In genomic region chr6:167677422-167677789, GRCh38 we compare ENCODE assay signal across 20 cellular contexts.
DNase-seq lines count a peak whose midpoint lies in the region; ATAC-seq and TF ChIP-seq lines count a peak whose summit lies in the region.
"Had no signal": no experiment of that assay in that cellular context is flagged by ENCODE, and none has a peak within 500 bp of the region (broad histone marks: within the 10 kb centered on the region; RNA-seq: fewer than 3 reads in every experiment).

No MANE protein-coding gene starts in this region.

- peak overlapping the region; percentile 41 for H4K91ac ChIP-seq in trophoblast cell (ENCODE audit: low read depth, low read length)

- TF ChIP-seq POLR2A in right lobe of liver (IDR thresholded peaks at IDR 0.05) = no peak
- no peak for TF ChIP-seq POLR2A in gastrocnemius medialis (IDR thresholded peaks at IDR 0.05)

- no peak overlapping the region for H3K18ac ChIP-seq in trophoblast cell (ENCODE audit: low read length)

- H3K23ac ChIP-seq in trophoblast cell (ENCODE audit: low read length) = no peak overlapping the region

- peaks cover 4% of the 10 kb centered on the region for H3K79me1 ChIP-seq in trophoblast cell (ENCODE audit: low read length)

- H3K9ac ChIP-seq in ES-I3 (ENCODE audit: low read depth, low read length) (peak overlapping the region; percentile 60; the same call in 1 of the 2 replicates), trophoblast cell (ENCODE audit: low read length) (no peak overlapping the region)

- H3K9me3 ChIP-seq in ES-I3 (ENCODE audit: control insufficient read depth, insufficient read depth, low read length) = no peaks in the 10 kb centered on the region
- no peaks in the 10 kb centered on the region for H3K9me3 ChIP-seq in ectodermal cell (ENCODE audit: control insufficient read depth, low read length)
- H3K9me3 ChIP-seq in right lobe of liver = no peaks in the 10 kb centered on the region
- no peaks in the 10 kb centered on the region for H3K9me3 ChIP-seq in trophoblast cell (ENCODE audit: insufficient read depth, low read depth, low read length)
- no peaks in the 10 kb centered on the region for H3K9me3 ChIP-seq in gastrocnemius medialis

- no peak overlapping the region for H3K4me3 ChIP-seq in ectodermal cell (ENCODE audit: insufficient read depth, low read depth, low read length)
- no peak overlapping the region for H3K4me3 ChIP-seq in right lobe of liver
- no peak overlapping the region for H3K4me3 ChIP-seq in trophoblast cell (ENCODE audit: low read depth, low read length)
- no peak overlapping the region for H3K4me3 ChIP-seq in gastrocnemius medialis
- H3K4me3 ChIP-seq: left lung had no signal

- H3K27ac ChIP-seq in ectodermal cell (ENCODE audit: insufficient read depth, low read depth, low read length, poor library complexity, severe bottlenecking) (peak overlapping the region; percentile 62), right lobe of liver (peak overlapping the region in 2 of 3 donors; percentile 60 to 65), trophoblast cell (ENCODE audit: low read depth, low read length) (no peak overlapping the region), gastrocnemius medialis (no peak overlapping the region)
- H3K27ac ChIP-seq: WERI-Rb-1 had no signal

- peak overlapping the region; percentile 35 for H2AK5ac ChIP-seq in trophoblast cell (ENCODE audit: low read length)

- no peak overlapping the region for H3K14ac ChIP-seq in trophoblast cell (ENCODE audit: low read length)

- intact Hi-C loops in right lobe of liver (cut with DNase I) (no loop called here), gastrocnemius medialis (cut with DNase I; ENCODE audit: low total_unique reads) (no loop called here)

- H2BK12ac ChIP-seq in trophoblast cell (ENCODE audit: low read length) = peak overlapping the region; percentile 25

- no peak overlapping the region for H2BK5ac ChIP-seq in trophoblast cell (ENCODE audit: low read depth, low read length, poor library complexity)

- WGBS in ectodermal cell, 2 experiments = 59% methylated on average over 9 of the region's 9 CpGs
- 86% methylated on average over 8 of the region's 9 CpGs for WGBS in right lobe of liver (ENCODE audit: insufficient coverage, low coverage, low lambda C conversion rate, missing lambda C conversion rate)
- WGBS in trophoblast cell (ENCODE audit: extremely low coverage, insufficient coverage, insufficient read length) = no CpG with 5 or more reads among the region's 9 CpGs

- ATAC-seq in right lobe of liver (no peak), GM21786 (IDR thresholded peaks at IDR 0.05; ENCODE audit: unreplicated experiment) (no peak), gastrocnemius medialis (no peak)
- ATAC-seq: activated T-cell treated with anti-CD3 and anti-CD28 coated beads, Interleukin-2, amount 50 U/mL, for 72 hours; SK-N-SH treated with all-trans-retinoic acid at 6 μM for 48 hours; stimulated activated naive B cell treated with anti-CD40 and anti-IgM and Interleukin-4, amounts not matched to agents 10 μg/mL and 1 μg/mL and 100 μg/mL, for 72 hours had no signal

- H4K8ac ChIP-seq in trophoblast cell (ENCODE audit: low read depth, low read length) = no peak overlapping the region

- in situ Hi-C loops in gastrocnemius medialis (cut with MboI; ENCODE audit: low sequenced_read_pairs in 4 of 4) = no loop called here

- TF ChIP-seq CTCF in right lobe of liver (IDR thresholded peaks at IDR 0.05) (no peak), gastrocnemius medialis (IDR thresholded peaks at IDR 0.05 in 4 of 5, conservative IDR thresholded peaks at IDR 0.05 in 1 of 5) (no peak)

- no peak overlapping the region for H2BK120ac ChIP-seq in trophoblast cell (ENCODE audit: insufficient read depth, low read length, poor library complexity)

- H3K4me2 ChIP-seq in trophoblast cell (ENCODE audit: low read length) = no peak overlapping the region

- no peak overlapping the region for H2AFZ ChIP-seq in trophoblast cell (ENCODE audit: insufficient read depth, low read length, poor library complexity)

- peaks cover 15% of the 10 kb centered on the region for H3K4me1 ChIP-seq in ES-I3 (ENCODE audit: insufficient read depth, low read length)
- H3K4me1 ChIP-seq in ectodermal cell (ENCODE audit: control insufficient read depth, insufficient read depth, low read length) = peaks cover 28% of the 10 kb centered on the region
- peaks cover 0 to 38% (median 17%) of the 10 kb centered on the region in 4 donors for H3K4me1 ChIP-seq in right lobe of liver
- peaks cover 38 to 41% of the 10 kb centered on the region in 2 experiments for H3K4me1 ChIP-seq in trophoblast cell (ENCODE audit: control insufficient read depth in 1 of 2, insufficient read depth in 2 of 2, low read length in 2 of 2)
- peaks cover 9 to 22% of the 10 kb centered on the region in 2 donors for H3K4me1 ChIP-seq in gastrocnemius medialis

- H3K27me3 ChIP-seq in ectodermal cell (ENCODE audit: control insufficient read depth, insufficient read depth, low read length, poor library complexity, severe bottlenecking) (no peaks in the 10 kb centered on the region), right lobe of liver (no peaks in the 10 kb centered on the region), trophoblast cell (ENCODE audit: insufficient read depth, low read length) (no peaks in the 10 kb centered on the region), gastrocnemius medialis (no peaks in the 10 kb centered on the region)

- H4K12ac ChIP-seq in trophoblast cell (ENCODE audit: low read depth, low read length) = no peak overlapping the region

- no peak overlapping the region for H3K4ac ChIP-seq in trophoblast cell (ENCODE audit: low read depth, low read length)

- DNase-seq in right lobe of liver = no peak
- no peak for DNase-seq in trophoblast cell
- no peak for DNase-seq in gastrocnemius medialis
- DNase-seq in NCI-H82 (lab: John Stamatoyannopoulos, UW) = no peak
- DNase-seq: activated CD4-positive, alpha-beta T cell treated with anti-CD3 and anti-CD28 coated beads, Interleukin-2, amount 10 ng/mL, durations not matched to agents 7 days and 5 days; activated naive CD4-positive, alpha-beta T cell treated with Interleukin-2 at 50 U/mL for 16 hours; activated T-cell treated with anti-CD3 and anti-CD28 coated beads, Interleukin-2, amount 50 U/mL, for 72 hours; CD4-positive, alpha-beta memory T cell; DMS 273 treated with DMSO at 0.1 percent for 48 hours; left lung; NCI-H1048; NCI-H187 treated with DMSO at 0.1 percent for 48 hours; stimulated activated CD4-positive, alpha-beta T cell treated with anti-CD3 and anti-CD28 coated beads, Interleukin-12 subunit alpha, Interleukin-12 subunit beta, amount 100 ng/mL, for 4 hours; stimulated activated CD4-positive, alpha-beta T cell treated with anti-CD3 and anti-CD28 coated beads, Interleukin-4, amount 100 ng/mL, for 24 hours; stimulated activated naive B cell treated with anti-CD40 and anti-IgM and Interleukin-4, amounts not matched to agents 10 μg/mL and 1 μg/mL and 100 μg/mL, for 72 hours; WERI-Rb-1 had no signal

- H3K79me2 ChIP-seq in trophoblast cell (ENCODE audit: control insufficient read depth, insufficient read depth, low read length, poor library complexity) = peaks cover 4% of the 10 kb centered on the region

- H3K36me3 ChIP-seq in ES-I3 (ENCODE audit: insufficient read depth, low read length) = no peaks in the 10 kb centered on the region
- no peaks in the 10 kb centered on the region for H3K36me3 ChIP-seq in ectodermal cell (ENCODE audit: control insufficient read depth, insufficient read depth, low read length)
- H3K36me3 ChIP-seq in right lobe of liver = no peaks in the 10 kb centered on the region
- no peaks in the 10 kb centered on the region for H3K36me3 ChIP-seq in trophoblast cell (ENCODE audit: control insufficient read depth in 1 of 2, insufficient read depth in 2 of 2, low read length in 2 of 2)
- H3K36me3 ChIP-seq in gastrocnemius medialis = no peaks in the 10 kb centered on the region
- H3K36me3 ChIP-seq: left lung, WERI-Rb-1 had no signal

Comparison
In these comparisons a context has a peak if more than half of its experiments do, and no peak if none do; other contexts are left out.
1. H3K27ac ChIP-seq: peak in ectodermal cell (single experiment) and right lobe of liver (2 of 3); none in trophoblast cell (single experiment) and gastrocnemius medialis (0 of 4).